In genomic region chr20:46323557-46323956, GRCh38 we compare ENCODE assay signal across 30 cellular contexts. TPM values are rescaled to one million over a fixed set of nuclear protein-coding genes. Genes with fewer than 3 reads are reported as not detected.
"Had no signal": no experiment of that assay in that cellular context is flagged by ENCODE, and none has a peak within 500 bp of the region (broad histone marks: within the 10 kb centered on the region; RNA-seq: fewer than 3 reads in every experiment).

No MANE protein-coding gene starts in this region.

- ATAC-seq: body of pancreas; effector memory CD8-positive, alpha-beta T cell; heart right ventricle; sciatic nerve; stimulated activated naive CD8-positive, alpha-beta T cell treated with anti-CD3 and anti-CD28 coated beads, Interleukin-15, Interleukin-2, amounts not matched to agents 100 U/mL and 50 U/mL, for 24 hours had no signal

- H3K4me1 ChIP-seq: adrenal gland, body of pancreas, heart right ventricle, testis, vagina had no signal

- H3K27me3 ChIP-seq: adrenal gland, cardiac muscle cell, ovary, testis, vagina had no signal

- H3K4me3 ChIP-seq: adrenal gland, body of pancreas, cardiac muscle cell, heart right ventricle, ovary, skin epidermis, testis, vagina had no signal

- H3K36me3 ChIP-seq: adrenal gland, cardiac muscle cell, heart right ventricle, ovary, vagina had no signal

- H3K27ac ChIP-seq: adrenal gland, body of pancreas, cardiac muscle cell, heart right ventricle, ovary, testis, vagina, VCaP had no signal

- H3K9me3 ChIP-seq: adrenal gland, body of pancreas, heart right ventricle, ovary, testis, vagina had no signal

- DNase-seq: activated CD4-positive, alpha-beta T cell treated with anti-CD3 and anti-CD28 coated beads for 48 hours; activated CD4-positive, alpha-beta T cell treated with anti-CD3 and anti-CD28 coated beads, Interleukin-2, amount 50 U/mL, for 48 hours; activated CD8-positive, alpha-beta memory T cell treated with anti-CD3 and anti-CD28 coated beads for 24 hours; activated effector memory CD4-positive, alpha-beta T cell treated with anti-CD3 and anti-CD28 coated beads, Interleukin-2, amount 50 U/mL, for 16 hours; activated naive CD4-positive, alpha-beta T cell treated with anti-CD3 and anti-CD28 coated beads for 36 hours; activated naive CD8-positive, alpha-beta T cell treated with anti-CD3 and anti-CD28 coated beads for 36 hours; adrenal gland; aorta; body of pancreas; cerebellar nuclear complex; cortex of kidney; effector memory CD8-positive, alpha-beta T cell; foreskin fibroblast; heart right ventricle; naive B cell; nephron progenitor cell; ovary; stimulated activated CD4-positive, alpha-beta T cell treated with anti-CD3 and anti-CD28 coated beads, Interleukin-12 subunit alpha, Interleukin-12 subunit beta, amount 100 ng/mL, for 4 hours; stimulated activated CD4-positive, alpha-beta T cell treated with anti-CD3 and anti-CD28 coated beads, Interleukin-4, amount 100 ng/mL, for 1 hour; stimulated activated naive CD8-positive, alpha-beta T cell treated with anti-CD3 and anti-CD28 coated beads, Interleukin-15, Interleukin-2, amounts not matched to agents 100 U/mL and 50 U/mL, for 24 hours; T-helper 9 cell; testis had no signal

- FAIRE-seq: TTC549 had no signal

RNA-seq across cellular contexts. Expression of gene CDH22, which starts 15.3 kb away (rescaled TPM):
- total RNA-seq: aorta, cardiac muscle cell, kidney epithelial cell, renal cortical epithelial cell had no signal
